In the genomic region with DNA sequence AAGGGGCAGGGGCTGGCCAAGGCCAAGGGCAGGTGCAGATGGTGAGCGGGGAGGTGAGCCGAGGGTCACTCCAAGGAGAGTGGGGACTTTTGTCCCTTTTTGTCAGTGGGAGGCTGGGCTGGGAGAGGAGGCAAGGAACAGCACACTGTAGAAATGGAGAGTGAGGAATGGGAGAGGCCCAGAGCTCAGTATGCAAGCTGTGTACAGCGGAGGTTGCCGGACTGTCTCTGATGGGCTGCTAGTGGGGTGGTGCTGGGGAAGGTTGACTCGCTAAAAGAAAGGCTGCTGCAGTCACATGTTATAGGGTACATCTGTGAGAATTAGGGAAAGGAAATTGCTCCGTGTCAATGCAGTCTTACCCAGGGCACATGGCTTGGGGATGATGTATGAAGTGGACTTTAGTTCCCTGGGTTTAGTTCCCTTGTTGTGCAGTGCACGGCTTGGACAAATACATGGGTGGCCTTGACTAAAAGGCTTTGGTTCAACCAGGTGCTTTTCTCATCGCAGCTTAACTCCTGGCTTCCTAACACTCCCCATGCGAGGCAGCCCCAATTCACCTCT, we compare ENCODE assay signal across 1 cellular context.
TF ChIP-seq lines count a peak whose summit lies in the region.

No MANE protein-coding gene starts in this region.

TF ChIP-seq in HepG2, 621 proteins besides CTCF, POLR2A, EP300 and RAD21 (continued from another document and continues in another):
- TF ChIP-seq, protein P1, sequence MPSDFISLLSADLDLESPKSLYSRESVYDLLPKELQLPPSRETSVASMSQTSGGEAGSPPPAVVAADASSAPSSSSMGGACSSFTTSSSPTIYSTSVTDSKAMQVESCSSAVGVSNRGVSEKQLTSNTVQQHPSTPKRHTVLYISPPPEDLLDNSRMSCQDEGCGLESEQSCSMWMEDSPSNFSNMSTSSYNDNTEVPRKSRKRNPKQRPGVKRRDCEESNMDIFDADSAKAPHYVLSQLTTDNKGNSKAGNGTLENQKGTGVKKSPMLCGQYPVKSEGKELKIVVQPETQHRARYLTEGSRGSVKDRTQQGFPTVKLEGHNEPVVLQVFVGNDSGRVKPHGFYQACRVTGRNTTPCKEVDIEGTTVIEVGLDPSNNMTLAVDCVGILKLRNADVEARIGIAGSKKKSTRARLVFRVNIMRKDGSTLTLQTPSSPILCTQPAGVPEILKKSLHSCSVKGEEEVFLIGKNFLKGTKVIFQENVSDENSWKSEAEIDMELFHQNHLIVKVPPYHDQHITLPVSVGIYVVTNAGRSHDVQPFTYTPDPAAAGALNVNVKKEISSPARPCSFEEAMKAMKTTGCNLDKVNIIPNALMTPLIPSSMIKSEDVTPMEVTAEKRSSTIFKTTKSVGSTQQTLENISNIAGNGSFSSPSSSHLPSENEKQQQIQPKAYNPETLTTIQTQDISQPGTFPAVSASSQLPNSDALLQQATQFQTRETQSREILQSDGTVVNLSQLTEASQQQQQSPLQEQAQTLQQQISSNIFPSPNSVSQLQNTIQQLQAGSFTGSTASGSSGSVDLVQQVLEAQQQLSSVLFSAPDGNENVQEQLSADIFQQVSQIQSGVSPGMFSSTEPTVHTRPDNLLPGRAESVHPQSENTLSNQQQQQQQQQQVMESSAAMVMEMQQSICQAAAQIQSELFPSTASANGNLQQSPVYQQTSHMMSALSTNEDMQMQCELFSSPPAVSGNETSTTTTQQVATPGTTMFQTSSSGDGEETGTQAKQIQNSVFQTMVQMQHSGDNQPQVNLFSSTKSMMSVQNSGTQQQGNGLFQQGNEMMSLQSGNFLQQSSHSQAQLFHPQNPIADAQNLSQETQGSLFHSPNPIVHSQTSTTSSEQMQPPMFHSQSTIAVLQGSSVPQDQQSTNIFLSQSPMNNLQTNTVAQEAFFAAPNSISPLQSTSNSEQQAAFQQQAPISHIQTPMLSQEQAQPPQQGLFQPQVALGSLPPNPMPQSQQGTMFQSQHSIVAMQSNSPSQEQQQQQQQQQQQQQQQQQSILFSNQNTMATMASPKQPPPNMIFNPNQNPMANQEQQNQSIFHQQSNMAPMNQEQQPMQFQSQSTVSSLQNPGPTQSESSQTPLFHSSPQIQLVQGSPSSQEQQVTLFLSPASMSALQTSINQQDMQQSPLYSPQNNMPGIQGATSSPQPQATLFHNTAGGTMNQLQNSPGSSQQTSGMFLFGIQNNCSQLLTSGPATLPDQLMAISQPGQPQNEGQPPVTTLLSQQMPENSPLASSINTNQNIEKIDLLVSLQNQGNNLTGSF (CRISPR knock-in tag; IDR thresholded peaks at IDR 0.05), result no peak
- TF ChIP-seq ZNF598 (CRISPR knock-in tag; IDR thresholded peaks at IDR 0.05; ENCODE audit: borderline replicate concordance) (peak; percentile 25; the same call in 1 of the 2 replicates), KDM5B (CRISPR knock-in tag; IDR thresholded peaks at IDR 0.05; ENCODE audit: borderline replicate concordance) (peak; percentile 54; the same call in 1 of the 2 replicates), CENPT (CRISPR knock-in tag; IDR thresholded peaks at IDR 0.05; ENCODE audit: low read depth) (no peak), SNAI1 (CRISPR knock-in tag; IDR thresholded peaks at IDR 0.05; ENCODE audit: borderline replicate concordance) (no peak), KLF13 (CRISPR knock-in tag; IDR thresholded peaks at IDR 0.05) (no peak), SMC3 (IDR thresholded peaks at IDR 0.05; ENCODE audit: low read length) (no peak), AGO2 (optimal IDR thresholded peaks at IDR 0.05; ENCODE audit: low read depth, low read length) (no peak), RFXAP (CRISPR knock-in tag; IDR thresholded peaks at IDR 0.05; ENCODE audit: borderline replicate concordance) (no peak), ZNF614 (CRISPR knock-in tag; IDR thresholded peaks at IDR 0.05; ENCODE audit: borderline replicate concordance) (peak; percentile 37; the same call in 1 of the 2 replicates), ZNF619 (CRISPR knock-in tag; IDR thresholded peaks at IDR 0.05) (no peak), EEA1 (CRISPR knock-in tag; IDR thresholded peaks at IDR 0.05; ENCODE audit: borderline replicate concordance) (no peak), RBFOX2 (IDR thresholded peaks at IDR 0.05; ENCODE audit: low read depth, low read length) (no peak), U2AF2 (IDR thresholded peaks at IDR 0.05; ENCODE audit: low read depth, low read length) (no peak), WIZ (CRISPR knock-in tag; IDR thresholded peaks at IDR 0.05) (peak; percentile 89), NFKB2 (CRISPR knock-in tag; IDR thresholded peaks at IDR 0.05; ENCODE audit: borderline replicate concordance) (no peak; the same call in 1 of the 2 replicates), ZNF510 (CRISPR knock-in tag; IDR thresholded peaks at IDR 0.05; ENCODE audit: low read depth) (no peak), ZEB1 (IDR thresholded peaks at IDR 0.05; ENCODE audit: insufficient replicate concordance, low read depth) (no peak), NFYB (CRISPR knock-in tag; IDR thresholded peaks at IDR 0.05) (no peak), GABPB1 (CRISPR knock-in tag; IDR thresholded peaks at IDR 0.05) (peak; percentile 42; the same call in 1 of the 2 replicates)
- TF ChIP-seq, protein P2, sequence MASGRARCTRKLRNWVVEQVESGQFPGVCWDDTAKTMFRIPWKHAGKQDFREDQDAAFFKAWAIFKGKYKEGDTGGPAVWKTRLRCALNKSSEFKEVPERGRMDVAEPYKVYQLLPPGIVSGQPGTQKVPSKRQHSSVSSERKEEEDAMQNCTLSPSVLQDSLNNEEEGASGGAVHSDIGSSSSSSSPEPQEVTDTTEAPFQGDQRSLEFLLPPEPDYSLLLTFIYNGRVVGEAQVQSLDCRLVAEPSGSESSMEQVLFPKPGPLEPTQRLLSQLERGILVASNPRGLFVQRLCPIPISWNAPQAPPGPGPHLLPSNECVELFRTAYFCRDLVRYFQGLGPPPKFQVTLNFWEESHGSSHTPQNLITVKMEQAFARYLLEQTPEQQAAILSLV (CRISPR knock-in tag; IDR thresholded peaks at IDR 0.05; ENCODE audit: borderline replicate concordance), result peak; percentile 61
- TF ChIP-seq, protein P3, sequence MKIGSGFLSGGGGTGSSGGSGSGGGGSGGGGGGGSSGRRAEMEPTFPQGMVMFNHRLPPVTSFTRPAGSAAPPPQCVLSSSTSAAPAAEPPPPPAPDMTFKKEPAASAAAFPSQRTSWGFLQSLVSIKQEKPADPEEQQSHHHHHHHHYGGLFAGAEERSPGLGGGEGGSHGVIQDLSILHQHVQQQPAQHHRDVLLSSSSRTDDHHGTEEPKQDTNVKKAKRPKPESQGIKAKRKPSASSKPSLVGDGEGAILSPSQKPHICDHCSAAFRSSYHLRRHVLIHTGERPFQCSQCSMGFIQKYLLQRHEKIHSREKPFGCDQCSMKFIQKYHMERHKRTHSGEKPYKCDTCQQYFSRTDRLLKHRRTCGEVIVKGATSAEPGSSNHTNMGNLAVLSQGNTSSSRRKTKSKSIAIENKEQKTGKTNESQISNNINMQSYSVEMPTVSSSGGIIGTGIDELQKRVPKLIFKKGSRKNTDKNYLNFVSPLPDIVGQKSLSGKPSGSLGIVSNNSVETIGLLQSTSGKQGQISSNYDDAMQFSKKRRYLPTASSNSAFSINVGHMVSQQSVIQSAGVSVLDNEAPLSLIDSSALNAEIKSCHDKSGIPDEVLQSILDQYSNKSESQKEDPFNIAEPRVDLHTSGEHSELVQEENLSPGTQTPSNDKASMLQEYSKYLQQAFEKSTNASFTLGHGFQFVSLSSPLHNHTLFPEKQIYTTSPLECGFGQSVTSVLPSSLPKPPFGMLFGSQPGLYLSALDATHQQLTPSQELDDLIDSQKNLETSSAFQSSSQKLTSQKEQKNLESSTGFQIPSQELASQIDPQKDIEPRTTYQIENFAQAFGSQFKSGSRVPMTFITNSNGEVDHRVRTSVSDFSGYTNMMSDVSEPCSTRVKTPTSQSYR (CRISPR knock-in tag; IDR thresholded peaks at IDR 0.05; ENCODE audit: borderline replicate concordance), result no peak
- TF ChIP-seq, protein P4, sequence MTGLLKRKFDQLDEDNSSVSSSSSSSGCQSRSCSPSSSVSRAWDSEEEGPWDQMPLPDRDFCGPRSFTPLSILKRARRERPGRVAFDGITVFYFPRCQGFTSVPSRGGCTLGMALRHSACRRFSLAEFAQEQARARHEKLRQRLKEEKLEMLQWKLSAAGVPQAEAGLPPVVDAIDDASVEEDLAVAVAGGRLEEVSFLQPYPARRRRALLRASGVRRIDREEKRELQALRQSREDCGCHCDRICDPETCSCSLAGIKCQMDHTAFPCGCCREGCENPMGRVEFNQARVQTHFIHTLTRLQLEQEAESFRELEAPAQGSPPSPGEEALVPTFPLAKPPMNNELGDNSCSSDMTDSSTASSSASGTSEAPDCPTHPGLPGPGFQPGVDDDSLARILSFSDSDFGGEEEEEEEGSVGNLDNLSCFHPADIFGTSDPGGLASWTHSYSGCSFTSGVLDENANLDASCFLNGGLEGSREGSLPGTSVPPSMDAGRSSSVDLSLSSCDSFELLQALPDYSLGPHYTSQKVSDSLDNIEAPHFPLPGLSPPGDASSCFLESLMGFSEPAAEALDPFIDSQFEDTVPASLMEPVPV (CRISPR knock-in tag; IDR thresholded peaks at IDR 0.05), result no peak
- TF ChIP-seq, protein P5, sequence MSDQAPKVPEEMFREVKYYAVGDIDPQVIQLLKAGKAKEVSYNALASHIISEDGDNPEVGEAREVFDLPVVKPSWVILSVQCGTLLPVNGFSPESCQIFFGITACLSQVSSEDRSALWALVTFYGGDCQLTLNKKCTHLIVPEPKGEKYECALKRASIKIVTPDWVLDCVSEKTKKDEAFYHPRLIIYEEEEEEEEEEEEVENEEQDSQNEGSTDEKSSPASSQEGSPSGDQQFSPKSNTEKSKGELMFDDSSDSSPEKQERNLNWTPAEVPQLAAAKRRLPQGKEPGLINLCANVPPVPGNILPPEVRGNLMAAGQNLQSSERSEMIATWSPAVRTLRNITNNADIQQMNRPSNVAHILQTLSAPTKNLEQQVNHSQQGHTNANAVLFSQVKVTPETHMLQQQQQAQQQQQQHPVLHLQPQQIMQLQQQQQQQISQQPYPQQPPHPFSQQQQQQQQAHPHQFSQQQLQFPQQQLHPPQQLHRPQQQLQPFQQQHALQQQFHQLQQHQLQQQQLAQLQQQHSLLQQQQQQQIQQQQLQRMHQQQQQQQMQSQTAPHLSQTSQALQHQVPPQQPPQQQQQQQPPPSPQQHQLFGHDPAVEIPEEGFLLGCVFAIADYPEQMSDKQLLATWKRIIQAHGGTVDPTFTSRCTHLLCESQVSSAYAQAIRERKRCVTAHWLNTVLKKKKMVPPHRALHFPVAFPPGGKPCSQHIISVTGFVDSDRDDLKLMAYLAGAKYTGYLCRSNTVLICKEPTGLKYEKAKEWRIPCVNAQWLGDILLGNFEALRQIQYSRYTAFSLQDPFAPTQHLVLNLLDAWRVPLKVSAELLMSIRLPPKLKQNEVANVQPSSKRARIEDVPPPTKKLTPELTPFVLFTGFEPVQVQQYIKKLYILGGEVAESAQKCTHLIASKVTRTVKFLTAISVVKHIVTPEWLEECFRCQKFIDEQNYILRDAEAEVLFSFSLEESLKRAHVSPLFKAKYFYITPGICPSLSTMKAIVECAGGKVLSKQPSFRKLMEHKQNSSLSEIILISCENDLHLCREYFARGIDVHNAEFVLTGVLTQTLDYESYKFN (CRISPR knock-in tag; conservative IDR thresholded peaks at IDR 0.05), result peak; percentile 83
- TF ChIP-seq, protein P6, sequence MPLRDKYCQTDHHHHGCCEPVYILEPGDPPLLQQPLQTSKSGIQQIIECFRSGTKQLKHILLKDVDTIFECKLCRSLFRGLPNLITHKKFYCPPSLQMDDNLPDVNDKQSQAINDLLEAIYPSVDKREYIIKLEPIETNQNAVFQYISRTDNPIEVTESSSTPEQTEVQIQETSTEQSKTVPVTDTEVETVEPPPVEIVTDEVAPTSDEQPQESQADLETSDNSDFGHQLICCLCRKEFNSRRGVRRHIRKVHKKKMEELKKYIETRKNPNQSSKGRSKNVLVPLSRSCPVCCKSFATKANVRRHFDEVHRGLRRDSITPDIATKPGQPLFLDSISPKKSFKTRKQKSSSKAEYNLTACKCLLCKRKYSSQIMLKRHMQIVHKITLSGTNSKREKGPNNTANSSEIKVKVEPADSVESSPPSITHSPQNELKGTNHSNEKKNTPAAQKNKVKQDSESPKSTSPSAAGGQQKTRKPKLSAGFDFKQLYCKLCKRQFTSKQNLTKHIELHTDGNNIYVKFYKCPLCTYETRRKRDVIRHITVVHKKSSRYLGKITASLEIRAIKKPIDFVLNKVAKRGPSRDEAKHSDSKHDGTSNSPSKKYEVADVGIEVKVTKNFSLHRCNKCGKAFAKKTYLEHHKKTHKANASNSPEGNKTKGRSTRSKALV (CRISPR knock-in tag; IDR thresholded peaks at IDR 0.05), result 0 out of 2 replicates have a peak, but pooled peaks have one; percentile 52
- TF ChIP-seq, protein P7, sequence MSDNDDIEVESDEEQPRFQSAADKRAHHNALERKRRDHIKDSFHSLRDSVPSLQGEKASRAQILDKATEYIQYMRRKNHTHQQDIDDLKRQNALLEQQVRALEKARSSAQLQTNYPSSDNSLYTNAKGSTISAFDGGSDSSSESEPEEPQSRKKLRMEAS (IDR thresholded peaks at IDR 0.05), result peak; percentile 95
- TF ChIP-seq, protein P8, sequence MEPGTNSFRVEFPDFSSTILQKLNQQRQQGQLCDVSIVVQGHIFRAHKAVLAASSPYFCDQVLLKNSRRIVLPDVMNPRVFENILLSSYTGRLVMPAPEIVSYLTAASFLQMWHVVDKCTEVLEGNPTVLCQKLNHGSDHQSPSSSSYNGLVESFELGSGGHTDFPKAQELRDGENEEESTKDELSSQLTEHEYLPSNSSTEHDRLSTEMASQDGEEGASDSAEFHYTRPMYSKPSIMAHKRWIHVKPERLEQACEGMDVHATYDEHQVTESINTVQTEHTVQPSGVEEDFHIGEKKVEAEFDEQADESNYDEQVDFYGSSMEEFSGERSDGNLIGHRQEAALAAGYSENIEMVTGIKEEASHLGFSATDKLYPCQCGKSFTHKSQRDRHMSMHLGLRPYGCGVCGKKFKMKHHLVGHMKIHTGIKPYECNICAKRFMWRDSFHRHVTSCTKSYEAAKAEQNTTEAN (CRISPR knock-in tag; conservative IDR thresholded peaks at IDR 0.05), result 0 out of 2 replicates have a peak, but pooled peaks have one; percentile 59
- TF ChIP-seq, protein P9, sequence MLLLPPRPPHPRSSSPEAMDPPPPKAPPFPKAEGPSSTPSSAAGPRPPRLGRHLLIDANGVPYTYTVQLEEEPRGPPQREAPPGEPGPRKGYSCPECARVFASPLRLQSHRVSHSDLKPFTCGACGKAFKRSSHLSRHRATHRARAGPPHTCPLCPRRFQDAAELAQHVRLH (CRISPR knock-in tag; IDR thresholded peaks at IDR 0.05; ENCODE audit: borderline replicate concordance, low read depth), result peak; percentile 47; the same call in 1 of the 2 replicates
- TF ChIP-seq, protein P10, sequence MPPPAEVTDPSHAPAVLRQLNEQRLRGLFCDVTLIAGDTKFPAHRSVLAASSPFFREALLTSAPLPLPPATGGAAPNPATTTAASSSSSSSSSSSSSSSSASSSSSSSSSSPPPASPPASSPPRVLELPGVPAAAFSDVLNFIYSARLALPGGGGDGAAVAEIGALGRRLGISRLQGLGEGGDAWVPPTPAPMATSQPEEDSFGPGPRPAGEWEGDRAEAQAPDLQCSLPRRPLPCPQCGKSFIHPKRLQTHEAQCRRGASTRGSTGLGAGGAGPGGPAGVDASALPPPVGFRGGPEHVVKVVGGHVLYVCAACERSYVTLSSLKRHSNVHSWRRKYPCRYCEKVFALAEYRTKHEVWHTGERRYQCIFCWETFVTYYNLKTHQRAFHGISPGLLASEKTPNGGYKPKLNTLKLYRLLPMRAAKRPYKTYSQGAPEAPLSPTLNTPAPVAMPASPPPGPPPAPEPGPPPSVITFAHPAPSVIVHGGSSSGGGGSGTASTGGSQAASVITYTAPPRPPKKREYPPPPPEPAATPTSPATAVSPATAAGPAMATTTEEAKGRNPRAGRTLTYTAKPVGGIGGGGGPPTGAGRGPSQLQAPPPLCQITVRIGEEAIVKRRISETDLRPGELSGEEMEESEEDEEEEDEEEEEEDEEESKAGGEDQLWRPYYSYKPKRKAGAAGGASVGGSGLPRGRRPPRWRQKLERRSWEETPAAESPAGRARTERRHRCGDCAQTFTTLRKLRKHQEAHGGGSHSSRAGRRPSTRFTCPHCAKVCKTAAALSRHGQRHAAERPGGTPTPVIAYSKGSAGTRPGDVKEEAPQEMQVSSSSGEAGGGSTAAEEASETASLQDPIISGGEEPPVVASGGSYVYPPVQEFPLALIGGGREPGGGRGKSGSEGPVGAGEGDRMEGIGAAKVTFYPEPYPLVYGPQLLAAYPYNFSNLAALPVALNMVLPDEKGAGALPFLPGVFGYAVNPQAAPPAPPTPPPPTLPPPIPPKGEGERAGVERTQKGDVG (CRISPR knock-in tag; IDR thresholded peaks at IDR 0.05; ENCODE audit: borderline replicate concordance), result peak; percentile 57; the same call in 1 of the 2 replicates
